8 cellular contexts compared by ENCODE assay signal in genomic region chr17:40063034-40063765, GRCh38. TPM values are rescaled to one million over a fixed set of nuclear protein-coding genes. Genes with fewer than 3 reads are reported as not detected.
DNase-seq lines count a peak whose midpoint lies in the region; ATAC-seq and TF ChIP-seq lines count a peak whose summit lies in the region.

No MANE protein-coding gene starts in this region.

- H3K27ac Mint-ChIP-seq in activated CD4-positive, alpha-beta T cell treated with anti-CD3 and anti-CD28 coated beads for 36 hours, result peak overlapping the region; percentile 49
- H3K27ac Mint-ChIP-seq in memory B cell, result peak overlapping the region; percentile 38

- H3K4me3 ChIP-seq in dorsolateral prefrontal cortex, result peak overlapping the region; percentile 67 to 100 (median 99)
- H3K4me3 ChIP-seq in tibial nerve, result peak overlapping the region; percentile 82 to 100 (median 92)

- H3K4me1 ChIP-seq in tibial nerve, result peaks cover 0 to 69% (median 42%) of the 10 kb centered on the region in 4 donors

- H3K4me1 Mint-ChIP-seq in activated CD4-positive, alpha-beta T cell treated with anti-CD3 and anti-CD28 coated beads for 36 hours, result peaks cover 51% of the 10 kb centered on the region
- peaks cover 36% of the 10 kb centered on the region for H3K4me1 Mint-ChIP-seq in memory B cell

- H3K36me3 Mint-ChIP-seq in activated CD4-positive, alpha-beta T cell treated with anti-CD3 and anti-CD28 coated beads for 36 hours (ENCODE audit: low read depth), result no peaks in the 10 kb centered on the region
- no peaks in the 10 kb centered on the region for H3K36me3 Mint-ChIP-seq in memory B cell

- H3K9me3 Mint-ChIP-seq in activated CD4-positive, alpha-beta T cell treated with anti-CD3 and anti-CD28 coated beads for 36 hours (ENCODE audit: low read depth), result no peaks in the 10 kb centered on the region
- H3K9me3 Mint-ChIP-seq in memory B cell, result no peaks in the 10 kb centered on the region

- no peaks in the 10 kb centered on the region for H3K27me3 Mint-ChIP-seq in activated CD4-positive, alpha-beta T cell treated with anti-CD3 and anti-CD28 coated beads for 36 hours
- peaks cover 3% of the 10 kb centered on the region for H3K27me3 Mint-ChIP-seq in memory B cell

- CTCF ChIA-PET in activated CD4-positive, alpha-beta T cell treated with anti-CD3 and anti-CD28 coated beads for 36 hours (lab: Charles Lee), result interaction anchor here (0.5 to 6.9 kb wide), 7 partner anchors 9 to 228 kb away, joined by 3 to 85 read pairs (median 3); partner anchors contain the start of gene MED24

- WGBS in tibial nerve, 2 donors, result 0 to 1% methylated on average over 11 to 42 of the region's 59 CpGs

- peak in 7 of 56 donors; percentile 2 to 29 (median 13) for TF ChIP-seq CTCF in dorsolateral prefrontal cortex (IDR thresholded peaks at IDR 0.05 in 54 of 56, conservative IDR thresholded peaks at IDR 0.05 in 2 of 56; ENCODE audit: low read depth in 1 of 56, partially characterized antibody in 56 of 56)
- TF ChIP-seq CTCF in tibial nerve (IDR thresholded peaks at IDR 0.05), result peak in 1 of 5 experiments; percentile 25

- H3K27ac ChIP-seq in dorsolateral prefrontal cortex, result peak overlapping the region; percentile 96 to 100 (median 100)
- peak overlapping the region; percentile 94 to 98 (median 96) for H3K27ac ChIP-seq in tibial nerve

- intact Hi-C loops in activated CD4-positive, alpha-beta T cell treated with anti-CD3 and anti-CD28 coated beads for 36 hours (cut with DNase I, micrococcal nuclease), result loop anchor here (1.0 to 5.0 kb wide), 4 partner anchors 12 to 104 kb away; no protein-coding TSS in a partner anchor
- intact Hi-C loops in dorsolateral prefrontal cortex (cut with DNase I), result loop anchor here in 1 of 2 donors (2.0 kb wide), 1 partner anchor 48 kb away; no protein-coding TSS in a partner anchor

- no peaks in the 10 kb centered on the region for H3K9me3 ChIP-seq in tibial nerve

- DNase-seq in activated CD4-positive, alpha-beta T cell treated with anti-CD3 and anti-CD28 coated beads for 36 hours, result peak; percentile 50
- no peak for DNase-seq in activated CD4-positive, alpha-beta T cell treated with anti-CD3 and anti-CD28 coated beads for 1 hour
- peak; percentile 61 for DNase-seq in SKM-1 treated with dmso at 0.1 percent for 144 hours (lab: John Stamatoyannopoulos, UW; ENCODE audit: unreplicated experiment)
- DNase-seq in dorsolateral prefrontal cortex, result peak in 3 of 10 donors; percentile 50 to 52 (median 51)
- DNase-seq in memory B cell (ENCODE audit: low spot score in 2 of 2), result no peak
- DNase-seq in tibial nerve (ENCODE audit: low spot score in 2 of 2), result peak in 1 of 2 donors; percentile 59

- POLR2A ChIA-PET in activated CD4-positive, alpha-beta T cell treated with anti-CD3 and anti-CD28 coated beads for 36 hours (lab: Charles Lee), result interaction anchor here (0.6 to 2.1 kb wide), 2 partner anchors 10 to 12 kb away, joined by 3 to 6 read pairs; no protein-coding TSS in a partner anchor

- peaks cover 0 to 3% (median 0%) of the 10 kb centered on the region in 3 donors for H3K36me3 ChIP-seq in tibial nerve

- H3K27me3 ChIP-seq in dorsolateral prefrontal cortex (no peaks in the 10 kb centered on the region), tibial nerve (no peaks in the 10 kb centered on the region)

- ATAC-seq in activated CD4-positive, alpha-beta T cell treated with anti-CD3 and anti-CD28 coated beads for 36 hours, result peak; percentile 30
- ATAC-seq in HG03342 (IDR thresholded peaks at IDR 0.05; ENCODE audit: unreplicated experiment) (peak; percentile 45), memory B cell (ENCODE audit: low read depth) (peak; percentile 56), HG03520 (IDR thresholded peaks at IDR 0.05; ENCODE audit: unreplicated experiment) (no peak)

- no peak for TF ChIP-seq EP300 in tibial nerve (IDR thresholded peaks at IDR 0.05)

- peak in 1 of 2 donors; percentile 29 for TF ChIP-seq POLR2A in tibial nerve (IDR thresholded peaks at IDR 0.05)

- peak overlapping the region; percentile 77 for H3K4me3 Mint-ChIP-seq in activated CD4-positive, alpha-beta T cell treated with anti-CD3 and anti-CD28 coated beads for 36 hours
- peak overlapping the region; percentile 91 for H3K4me3 Mint-ChIP-seq in memory B cell

RNA-seq across cellular contexts. Expression of gene THRA, which starts 0.4 kb away (rescaled TPM):
- total RNA-seq in activated CD4-positive, alpha-beta T cell treated with anti-CD3 and anti-CD28 coated beads for 36 hours, result 10 to 100 TPM; 12.9 to 13.1 TPM
- 100 to 1,000 TPM; 178 to 301 (median 231) TPM for total RNA-seq in dorsolateral prefrontal cortex
- 10 to 100 TPM; 65.4 to 86.1 (median 78.4) TPM for total RNA-seq in tibial nerve

RNA-seq across cellular contexts. Expression of gene MED24, which starts 9.0 kb away (rescaled TPM):
- total RNA-seq in activated CD4-positive, alpha-beta T cell treated with anti-CD3 and anti-CD28 coated beads for 36 hours, result 100 to 1,000 TPM in 1 of 2 experiments, 10 to 100 TPM in 1; 97.4 to 110 TPM
- 100 to 1,000 TPM in 59 of 120 experiments, 10 to 100 TPM in 61; 59.5 to 156 (median 99.1) TPM for total RNA-seq in dorsolateral prefrontal cortex
- total RNA-seq in tibial nerve, result 100 to 1,000 TPM in 2 of 4 donors, 10 to 100 TPM in 2; 55.1 to 146 (median 84.6) TPM

RNA-seq across cellular contexts. Expression of gene NR1D1, which starts 37.2 kb away (rescaled TPM):
- 1 to 10 TPM; 5.2 to 5.4 TPM for total RNA-seq in activated CD4-positive, alpha-beta T cell treated with anti-CD3 and anti-CD28 coated beads for 36 hours
- total RNA-seq in dorsolateral prefrontal cortex, result 10 to 100 TPM; 26.9 to 97.0 (median 62.1) TPM
- total RNA-seq in tibial nerve, result 10 to 100 TPM; 16.8 to 48.2 (median 21.0) TPM

RNA-seq across cellular contexts. Expression of gene CSF3, which starts 48.0 kb away (rescaled TPM):
- total RNA-seq in activated CD4-positive, alpha-beta T cell treated with anti-CD3 and anti-CD28 coated beads for 36 hours, result not detected
- total RNA-seq in dorsolateral prefrontal cortex (100 to 1,000 TPM in 1 of 120 experiments, 10 to 100 TPM in 8, 1 to 10 TPM in 30, under 1 TPM in 25, not detected in 56; 0.30 to 105 (median 1.8) TPM), tibial nerve (1 to 10 TPM in 1 of 4 donors, under 1 TPM in 1, not detected in 2; 0.59 to 2.1 TPM)

RNA-seq across cellular contexts. Expression of gene MSL1, which starts 58.6 kb away (rescaled TPM):
- 10 to 100 TPM; 81.7 to 89.6 TPM for total RNA-seq in activated CD4-positive, alpha-beta T cell treated with anti-CD3 and anti-CD28 coated beads for 36 hours
- total RNA-seq in dorsolateral prefrontal cortex (100 to 1,000 TPM in 116 of 120 experiments, 10 to 100 TPM in 4; 87.8 to 143 (median 120) TPM), tibial nerve (100 to 1,000 TPM in 3 of 4 donors, 10 to 100 TPM in 1; 78.0 to 113 (median 107) TPM)

Comparison
In these comparisons a context has a peak if more than half of its experiments do, and no peak if none do; other contexts are left out.
1. DNase-seq: peak in activated CD4-positive, alpha-beta T cell treated with anti-CD3 and anti-CD28 coated beads for 36 hours (single experiment) and SKM-1 treated with dmso at 0.1 percent for 144 hours (single experiment); none in activated CD4-positive, alpha-beta T cell treated with anti-CD3 and anti-CD28 coated beads for 1 hour (single experiment) and memory B cell (0 of 2).
2. RNA of gene THRA, which starts 0.4 kb away (total RNA-seq): 178 to 301 TPM in dorsolateral prefrontal cortex and 65.4 to 86.1 TPM in tibial nerve; 12.9 to 13.1 TPM in activated CD4-positive, alpha-beta T cell treated with anti-CD3 and anti-CD28 coated beads for 36 hours; every median in the first group is over 4 times any median in the second.